8 cellular contexts compared by ENCODE assay signal in genomic region chr19:7292950-7293794, GRCh38. TPM values are rescaled to one million over a fixed set of nuclear protein-coding genes. Genes with fewer than 3 reads are reported as not detected.
A peak's percentile ranks its signal among the peaks of the same experiment; 100 is the strongest.
DNase-seq lines count a peak whose midpoint lies in the region; ATAC-seq and TF ChIP-seq lines count a peak whose summit lies in the region.

No MANE protein-coding gene starts in this region.

- H3K4me3 Mint-ChIP-seq in activated T-cell treated with anti-CD3 and anti-CD28 coated beads, Interleukin-2, amount 50 U/mL, for 4 hours = peak overlapping the region; percentile 61

- 6 to 7% methylated on average over 49 to 57 of the region's 58 CpGs for WGBS in heart right ventricle, 2 donors

- H3K27ac ChIP-seq in heart right ventricle (peak overlapping the region; percentile 89 to 99 (median 97)), rectal smooth muscle tissue (ENCODE audit: low read depth, low read length) (peak overlapping the region; percentile 81)

- H3K27me3 ChIP-seq in heart right ventricle (no peaks in the 10 kb centered on the region), rectal smooth muscle tissue (ENCODE audit: control insufficient read depth, insufficient read depth, low read length) (no peaks in the 10 kb centered on the region)

- H3K4me3 ChIP-seq in AG09309 (ENCODE audit: control insufficient read depth, low read depth, low read length) (peak overlapping the region; percentile 75), heart right ventricle (peak overlapping the region; percentile 87 to 100 (median 96)), rectal smooth muscle tissue (ENCODE audit: low read length) (peak overlapping the region; percentile 75)

- no peaks in the 10 kb centered on the region for H3K9me3 Mint-ChIP-seq in activated T-cell treated with anti-CD3 and anti-CD28 coated beads, Interleukin-2, amount 50 U/mL, for 4 hours

- H3K9ac ChIP-seq in rectal smooth muscle tissue (ENCODE audit: low read length) = peak overlapping the region; percentile 51

- peak in 1 of 2 donors; percentile 11 for ATAC-seq in activated T-cell treated with anti-CD3 and anti-CD28 coated beads, Interleukin-2, amount 50 U/mL, for 4 hours
- ATAC-seq in heart right ventricle (peak in 7 of 8 donors; percentile 8 to 36 (median 13)), HG02678 (IDR thresholded peaks at IDR 0.05; ENCODE audit: unreplicated experiment) (no peak), GM18907 (IDR thresholded peaks at IDR 0.05; ENCODE audit: unreplicated experiment) (no peak)

- H3K36me3 ChIP-seq in heart right ventricle = no peaks in the 10 kb centered on the region
- H3K36me3 ChIP-seq in rectal smooth muscle tissue (ENCODE audit: control insufficient read depth, insufficient read depth, low read length) = no peaks in the 10 kb centered on the region

- intact Hi-C loops in heart right ventricle (cut with DNase I) = loop anchor here in 8 of 10 donors (1.0 to 10.0 kb wide), 6 partner anchors 44 to 138 kb away; no protein-coding TSS in a partner anchor

- peaks cover 0 to 54% (median 16%) of the 10 kb centered on the region in 9 donors for H3K4me1 ChIP-seq in heart right ventricle
- peaks cover 9% of the 10 kb centered on the region for H3K4me1 ChIP-seq in rectal smooth muscle tissue (ENCODE audit: control insufficient read depth, insufficient read depth, low read length)

- TF ChIP-seq CTCF in AG09309 (IDR thresholded peaks at IDR 0.05; ENCODE audit: control insufficient read depth, insufficient read depth, low read depth, low read length, missing control alignments) (no peak), GM20000 (IDR thresholded peaks at IDR 0.05; ENCODE audit: extremely low read depth, missing control alignments) (no peak), heart right ventricle (IDR thresholded peaks at IDR 0.05) (no peak)

- DNase-seq in AG09309 (ENCODE audit: low read depth) = no peak
- peak; percentile 45 for DNase-seq in GM20000 (ENCODE audit: low spot score)
- DNase-seq in activated T-cell treated with anti-CD3 and anti-CD28 coated beads, Interleukin-2, amount 50 U/mL, for 4 hours = no peak
- peak; percentile 34 to 52 for DNase-seq in heart right ventricle
- DNase-seq in activated gamma-delta T cell treated with Interleukin-2 at 50 U/mL for 16 hours = no peak

- H3K9me3 ChIP-seq in heart right ventricle = no peaks in the 10 kb centered on the region

- H3K36me3 Mint-ChIP-seq in activated T-cell treated with anti-CD3 and anti-CD28 coated beads, Interleukin-2, amount 50 U/mL, for 4 hours (ENCODE audit: insufficient read depth) = no peaks in the 10 kb centered on the region

- peaks cover 7% of the 10 kb centered on the region for H3K4me1 Mint-ChIP-seq in activated T-cell treated with anti-CD3 and anti-CD28 coated beads, Interleukin-2, amount 50 U/mL, for 4 hours (ENCODE audit: low read depth)

- peaks cover 41% of the 10 kb centered on the region for H3K27me3 Mint-ChIP-seq in activated T-cell treated with anti-CD3 and anti-CD28 coated beads, Interleukin-2, amount 50 U/mL, for 4 hours (ENCODE audit: low read depth)

RNA-seq across cellular contexts. Expression of gene INSR, which starts 1.0 kb away (rescaled TPM):
- 1 to 10 TPM; 1.3 to 2.3 (median 1.6) TPM for total RNA-seq in activated T-cell treated with anti-CD3 and anti-CD28 coated beads, Interleukin-2, amount 50 U/mL, for 4 hours
- total RNA-seq in heart right ventricle = 100 to 1,000 TPM in 6 of 10 donors, 10 to 100 TPM in 4; 68.9 to 157 (median 103) TPM
- 10 to 100 TPM; 20.2 to 36.6 TPM for polyA plus RNA-seq in heart right ventricle

RNA-seq across cellular contexts. Expression of gene ARHGEF18, which starts 55.6 kb away (rescaled TPM):
- 10 to 100 TPM; 33.2 to 38.6 (median 35.4) TPM for total RNA-seq in activated T-cell treated with anti-CD3 and anti-CD28 coated beads, Interleukin-2, amount 50 U/mL, for 4 hours
- total RNA-seq in heart right ventricle = 10 to 100 TPM in 2 of 10 donors, 1 to 10 TPM in 8; 4.8 to 13.3 (median 8.7) TPM
- polyA plus RNA-seq in heart right ventricle = 1 to 10 TPM; 5.7 to 6.1 TPM

Comparison
In these comparisons a context has a peak if more than half of its experiments do, and no peak if none do; other contexts are left out.
1. DNase-seq: peak in GM20000 (single experiment) and heart right ventricle (2 of 2); none in AG09309 (single experiment), activated T-cell treated with anti-CD3 and anti-CD28 coated beads, Interleukin-2, amount 50 U/mL, for 4 hours (single experiment) and activated gamma-delta T cell treated with Interleukin-2 at 50 U/mL for 16 hours (single experiment).
2. ATAC-seq: peak in heart right ventricle (7 of 8); none in HG02678 (single experiment) and GM18907 (single experiment).
3. RNA of gene INSR, which starts 1.0 kb away (total RNA-seq): 68.9 to 157 TPM in heart right ventricle; 1.3 to 2.3 TPM in activated T-cell treated with anti-CD3 and anti-CD28 coated beads, Interleukin-2, amount 50 U/mL, for 4 hours; every median in the first group is over 10 times any median in the second.
4. Peak in every context shown above with its lines, with median percentiles within 50 percentile points of each other: H3K4me3 ChIP-seq.